In genomic region chr5:168663276-168664004, GRCh38 we compare ENCODE assay signal across 20 cellular contexts.
"Had no signal": no experiment of that assay in that cellular context is flagged by ENCODE, and none has a peak within 500 bp of the region (broad histone marks: within the 10 kb centered on the region; RNA-seq: fewer than 3 reads in every experiment).

No MANE protein-coding gene starts in this region.

- DNase-seq: colonic mucosa; dermis blood vessel endothelial cell; esophagus squamous epithelium; foreskin fibroblast; glutamatergic neuron; immature natural killer cell; kidney; left cardiac atrium; left ventricle myocardium superior; mesenchymal stem cell; midbrain; naive thymus-derived CD4-positive, alpha-beta T cell; nephron progenitor cell; psoas muscle; stimulated activated CD4-positive, alpha-beta T cell treated with anti-CD3 and anti-CD28 coated beads, Interleukin-2, amount 100 ng/mL, for 48 hours; stimulated activated naive CD4-positive, alpha-beta T cell treated with Interleukin-2 at 50 U/mL for 16 hours; trophoblast cell had no signal

- H3K4me3 ChIP-seq: colonic mucosa, esophagus squamous epithelium, gastroesophageal sphincter, lung, psoas muscle, smooth muscle cell had no signal

- H3K9me3 ChIP-seq: colonic mucosa, esophagus squamous epithelium, gastroesophageal sphincter, psoas muscle had no signal

- ATAC-seq: gastroesophageal sphincter; left cardiac atrium; left ventricle myocardium superior; naive thymus-derived CD4-positive, alpha-beta T cell; psoas muscle had no signal

- H3K4me2 ChIP-seq: smooth muscle cell had no signal

- H3K4me1 ChIP-seq: gastroesophageal sphincter, psoas muscle had no signal

- H3K27me3 ChIP-seq: colonic mucosa, esophagus squamous epithelium, gastroesophageal sphincter had no signal

- H3K36me3 ChIP-seq: colonic mucosa had no signal

- H3K27ac ChIP-seq: colonic mucosa, esophagus squamous epithelium, gastroesophageal sphincter, psoas muscle had no signal
